Comparison of ENCODE assay signal across 1 cellular context in genomic region chr15:47993051-47993450, GRCh38.
TF ChIP-seq lines count a peak whose summit lies in the region.

No MANE protein-coding gene starts in this region.

TF ChIP-seq in SK-N-SH, 30 proteins besides CTCF, POLR2A, EP300 and RAD21 (continued from another document):
- TF ChIP-seq, protein P1, sequence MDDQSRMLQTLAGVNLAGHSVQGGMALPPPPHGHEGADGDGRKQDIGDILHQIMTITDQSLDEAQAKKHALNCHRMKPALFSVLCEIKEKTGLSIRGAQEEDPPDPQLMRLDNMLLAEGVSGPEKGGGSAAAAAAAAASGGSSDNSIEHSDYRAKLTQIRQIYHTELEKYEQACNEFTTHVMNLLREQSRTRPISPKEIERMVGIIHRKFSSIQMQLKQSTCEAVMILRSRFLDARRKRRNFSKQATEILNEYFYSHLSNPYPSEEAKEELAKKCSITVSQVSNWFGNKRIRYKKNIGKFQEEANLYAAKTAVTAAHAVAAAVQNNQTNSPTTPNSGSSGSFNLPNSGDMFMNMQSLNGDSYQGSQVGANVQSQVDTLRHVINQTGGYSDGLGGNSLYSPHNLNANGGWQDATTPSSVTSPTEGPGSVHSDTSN (IDR thresholded peaks at IDR 0.05): no peak
- peak; percentile 84 for TF ChIP-seq MXI1 (IDR thresholded peaks at IDR 0.05; ENCODE audit: low read depth, low read length)
- TF ChIP-seq, protein P2, sequence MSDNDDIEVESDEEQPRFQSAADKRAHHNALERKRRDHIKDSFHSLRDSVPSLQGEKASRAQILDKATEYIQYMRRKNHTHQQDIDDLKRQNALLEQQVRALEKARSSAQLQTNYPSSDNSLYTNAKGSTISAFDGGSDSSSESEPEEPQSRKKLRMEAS (IDR thresholded peaks at IDR 0.05; ENCODE audit: low read depth): no peak
- TF ChIP-seq POLR2AphosphoS5 (IDR thresholded peaks at IDR 0.05; ENCODE audit: low read depth, low read length): no peak
- TF ChIP-seq EZH2phosphoT487 (IDR thresholded peaks at IDR 0.05; ENCODE audit: borderline replicate concordance, low read depth): no peak
- no peak for TF ChIP-seq NFIC (IDR thresholded peaks at IDR 0.05; ENCODE audit: borderline replicate concordance)
- TF ChIP-seq RFX5 (IDR thresholded peaks at IDR 0.05; ENCODE audit: low read length): no peak
